Comparison of ENCODE assay signal across 8 cellular contexts in genomic region chrX:101550825-101551767, GRCh38. TPM values are rescaled to one million over a fixed set of nuclear protein-coding genes. Genes with fewer than 3 reads are reported as not detected.
A peak's percentile ranks its signal among the peaks of the same experiment; 100 is the strongest.
DNase-seq lines count a peak whose midpoint lies in the region; FAIRE-seq and TF ChIP-seq lines count a peak whose summit lies in the region.

No MANE protein-coding gene starts in this region.

- WGBS in sigmoid colon, 2 donors = 12 to 18% methylated on average over 34 of the region's 34 CpGs

- DNase-seq in D721Med (ENCODE audit: insufficient read length, low spot score) (peak; percentile 26), NCI-H146 treated with DMSO at 0.1 percent for 48 hours (lab: John Stamatoyannopoulos, UW; ENCODE audit: unreplicated experiment) (peak; percentile 5), caudate nucleus (lab: John Stamatoyannopoulos, UW) (peak in 49 of 61 donors; percentile 0 to 60 (median 22)), iPS-NIHi11 (ENCODE audit: low spot score) (peak; percentile 70), sigmoid colon (peak; percentile 79), UCSD-AML1 (lab: John Stamatoyannopoulos, UW; ENCODE audit: unreplicated experiment) (no peak), GM13977 (ENCODE audit: low spot score) (no peak), D341Med (ENCODE audit: low spot score) (no peak)

- H3K36me3 ChIP-seq in sigmoid colon = peaks cover 0 to 14% (median 2%) of the 10 kb centered on the region in 4 donors

- peaks cover 0 to 9% (median 2%) of the 10 kb centered on the region in 4 donors for H3K4me1 ChIP-seq in sigmoid colon

- intact Hi-C loops in sigmoid colon (cut with DNase I) = loop anchor here (5.0 kb wide), 1 partner anchor 134 kb away; no protein-coding TSS in a partner anchor

- TF ChIP-seq CTCF in D721Med (IDR thresholded peaks at IDR 0.05; ENCODE audit: insufficient read depth, missing control alignments) (no peak), sigmoid colon (IDR thresholded peaks at IDR 0.05) (no peak), GM13977 (IDR thresholded peaks at IDR 0.05; ENCODE audit: extremely low read depth, insufficient read depth, missing control alignments) (no peak)

- no peaks in the 10 kb centered on the region for H3K9me3 ChIP-seq in sigmoid colon

- in situ Hi-C loops in GM13977 (cut with MboI; ENCODE audit: low pct_unique_long_range_greater_than_20kb, low sequenced_read_pairs, unreplicated experiment) = no loop called here

- H3K27me3 ChIP-seq in sigmoid colon = no peaks in the 10 kb centered on the region

- peak overlapping the region; percentile 44 to 62 (median 58) for H3K4me3 ChIP-seq in sigmoid colon

- TF ChIP-seq POLR2A in sigmoid colon (IDR thresholded peaks at IDR 0.05) = no peak

- H3K27ac ChIP-seq in caudate nucleus (ENCODE audit: low read depth, low read length) (peak overlapping the region; percentile 82), sigmoid colon (peak overlapping the region; percentile 86 to 89 (median 88))

- no peak for FAIRE-seq in D721Med (lab: Jason Lieb, UNC)

- TF ChIP-seq EP300 in sigmoid colon (IDR thresholded peaks at IDR 0.05) = no peak

RNA-seq across cellular contexts. Expression of gene ARMCX1, which starts 0.7 kb away (rescaled TPM):
- total RNA-seq in sigmoid colon = 10 to 100 TPM; 49.1 to 73.1 (median 60.7) TPM
- polyA plus RNA-seq in sigmoid colon = 10 to 100 TPM in 1 of 3 donors, 1 to 10 TPM in 2; 2.8 to 13.2 (median 8.2) TPM

Comparison
In these comparisons a context has a peak if more than half of its experiments do, and no peak if none do; other contexts are left out.
1. DNase-seq: peak in D721Med (single experiment), NCI-H146 treated with DMSO at 0.1 percent for 48 hours (single experiment), caudate nucleus (49 of 61), iPS-NIHi11 (single experiment) and sigmoid colon (single experiment); none in UCSD-AML1 (single experiment), GM13977 (single experiment) and D341Med (single experiment).